8 cellular contexts compared by ENCODE assay signal in the genomic region with DNA sequence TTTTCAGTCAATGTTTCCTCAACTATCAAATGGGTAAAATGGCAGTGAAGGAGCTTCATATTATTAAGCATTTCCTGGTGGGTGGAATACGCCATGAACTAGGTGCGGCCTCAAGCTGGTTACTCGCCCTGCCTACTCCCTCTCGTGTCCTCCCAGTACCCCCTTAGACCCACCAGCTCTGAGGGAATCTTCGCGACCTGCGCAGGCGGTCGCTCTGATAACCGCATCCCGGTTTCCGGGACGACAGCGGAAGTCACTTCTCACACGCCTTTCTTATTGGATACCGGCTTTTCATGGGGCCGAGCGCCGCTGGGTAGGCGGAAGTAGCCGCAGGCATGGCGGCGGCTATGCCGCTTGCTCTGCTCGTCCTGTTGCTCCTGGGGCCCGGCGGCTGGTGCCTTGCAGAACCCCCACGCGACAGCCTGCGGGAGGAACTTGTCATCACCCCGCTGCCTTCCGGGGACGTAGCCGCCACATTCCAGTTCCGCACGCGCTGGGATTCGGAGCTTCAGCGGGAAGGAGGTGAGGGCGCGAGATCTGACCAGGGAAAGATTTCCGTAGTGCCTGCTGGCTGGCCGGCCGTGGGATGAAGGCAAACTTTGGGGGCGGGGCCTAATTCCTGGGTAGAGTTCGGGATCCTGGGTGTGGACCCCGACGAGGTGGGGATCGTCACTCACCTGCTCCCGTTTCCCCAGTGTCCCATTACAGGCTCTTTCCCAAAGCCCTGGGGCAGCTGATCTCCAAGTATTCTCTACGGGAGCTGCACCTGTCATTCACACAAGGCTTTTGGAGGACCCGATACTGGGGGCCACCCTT. TPM values are rescaled to one million over a fixed set of nuclear protein-coding genes. Genes with fewer than 3 reads are reported as not detected.
A peak's percentile ranks its signal among the peaks of the same experiment; 100 is the strongest.
DNase-seq lines count a peak whose midpoint lies in the region; ATAC-seq and TF ChIP-seq lines count a peak whose summit lies in the region.

A gene (plus strand): TSS at position 320 of the 816 bp plus-strand sequence. CDS start 16 bp downstream, at position 336.

- peak within 1 kb of the TSS; percentile 95 for H3K9ac ChIP-seq in rectal smooth muscle tissue (ENCODE audit: low read length)

- H3K4me1 ChIP-seq in right cardiac atrium (ENCODE audit: control insufficient read depth, insufficient read depth, low read length), result peaks cover 11% of the 10 kb centered on the region
- H3K4me1 ChIP-seq in rectal smooth muscle tissue (ENCODE audit: control insufficient read depth, insufficient read depth, low read length), result peaks cover 13% of the 10 kb centered on the region
- H3K4me1 ChIP-seq in uterus, result peaks cover 8 to 12% of the 10 kb centered on the region in 2 donors

- TF ChIP-seq POLR2A in uterus (IDR thresholded peaks at IDR 0.05), result peak; percentile 76 to 82

- DNase-seq in NCI-H187 treated with DMSO at 0.1 percent for 48 hours (lab: John Stamatoyannopoulos, UW) (peak; percentile 32), right cardiac atrium (peak; percentile 86 to 95 (median 93)), uterus (peak; percentile 80 to 82)

- TF ChIP-seq CTCF in uterus (IDR thresholded peaks at IDR 0.05), result peak in 1 of 4 experiments; percentile 8

- peak within 1 kb of the TSS; percentile 92 for H3K27ac ChIP-seq in angular gyrus (ENCODE audit: low read depth, low read length)
- peak within 1 kb of the TSS; percentile 38 for H3K27ac ChIP-seq in right cardiac atrium (ENCODE audit: low read length)
- peak within 1 kb of the TSS; percentile 81 for H3K27ac ChIP-seq in rectal smooth muscle tissue (ENCODE audit: low read depth, low read length)
- peak within 1 kb of the TSS; percentile 75 to 85 for H3K27ac ChIP-seq in uterus

- ATAC-seq in GM18498 (IDR thresholded peaks at IDR 0.05; ENCODE audit: unreplicated experiment) (peak; percentile 69), HG02884 (IDR thresholded peaks at IDR 0.05; ENCODE audit: unreplicated experiment) (peak; percentile 73), right cardiac atrium (peak; percentile 84 to 87)

- WGBS in right cardiac atrium, result under 1% methylated on average over 52 of the region's 52 CpGs

- intact Hi-C loops in T-helper 2 cell treated with Interferon-gamma antibody and Interleukin-4, amounts not matched to agents 100 ng/mL and 5 ng/mL, for 36 hours (cut with micrococcal nuclease), result loop anchor here (1.0 to 2.0 kb wide), 4 partner anchors 9 to 53 kb away; a partner anchor contains a TSS
- intact Hi-C loops in right cardiac atrium (cut with DNase I) (no loop called here), uterus (cut with DNase I; ENCODE audit: low total_unique reads) (no loop called here)

- H3K36me3 ChIP-seq in rectal smooth muscle tissue (ENCODE audit: control insufficient read depth, insufficient read depth, low read length) (peaks cover 12% of the 10 kb centered on the region), uterus (no peaks in the 10 kb centered on the region)

- H3K27me3 ChIP-seq in right cardiac atrium (ENCODE audit: control insufficient read depth, insufficient read depth) (no peaks in the 10 kb centered on the region), rectal smooth muscle tissue (ENCODE audit: control insufficient read depth, insufficient read depth, low read length) (no peaks in the 10 kb centered on the region), uterus (no peaks in the 10 kb centered on the region)

- H3K4me3 ChIP-seq in right cardiac atrium (ENCODE audit: low read length), result peak within 1 kb of the TSS; percentile 74
- H3K4me3 ChIP-seq in rectal smooth muscle tissue (ENCODE audit: low read length), result peak within 1 kb of the TSS; percentile 98
- peak within 1 kb of the TSS; percentile 77 to 97 for H3K4me3 ChIP-seq in uterus

- H3K9me3 ChIP-seq in right cardiac atrium (ENCODE audit: control insufficient read depth, low read length) (no peaks in the 10 kb centered on the region), uterus (no peaks in the 10 kb centered on the region)

RNA-seq across cellular contexts. Expression of the gene that starts here (rescaled TPM):
- 70.6 and 72.5 TPM in 2 replicates for total RNA-seq in T-helper 2 cell treated with Interferon-gamma antibody and Interleukin-4, amounts not matched to agents 100 ng/mL and 5 ng/mL, for 36 hours
- total RNA-seq in right cardiac atrium, result 100 to 1,000 TPM; 116 to 134 (median 125) TPM
- 140 TPM for polyA plus RNA-seq in right cardiac atrium
- 10 to 100 TPM; 28.7 to 89.2 (median 62.6) TPM for total RNA-seq in uterus

Comparison
In these comparisons a context has a peak if more than half of its experiments do, and no peak if none do; other contexts are left out.
1. Peak in every context shown above with its lines: DNase-seq, ATAC-seq, H3K4me3 ChIP-seq and H3K27ac ChIP-seq.
2. DNase-seq: peak in every context shown above with its lines; median percentile 93 in right cardiac atrium; 81 in uterus; 32 in NCI-H187 treated with DMSO at 0.1 percent for 48 hours.
3. H3K27ac ChIP-seq: peak in every context shown above with its lines; median percentile 92 in angular gyrus; 81 in rectal smooth muscle tissue; 80 in uterus; 38 in right cardiac atrium.